ENCODE assay signal across 18 cellular contexts in the genomic region with DNA sequence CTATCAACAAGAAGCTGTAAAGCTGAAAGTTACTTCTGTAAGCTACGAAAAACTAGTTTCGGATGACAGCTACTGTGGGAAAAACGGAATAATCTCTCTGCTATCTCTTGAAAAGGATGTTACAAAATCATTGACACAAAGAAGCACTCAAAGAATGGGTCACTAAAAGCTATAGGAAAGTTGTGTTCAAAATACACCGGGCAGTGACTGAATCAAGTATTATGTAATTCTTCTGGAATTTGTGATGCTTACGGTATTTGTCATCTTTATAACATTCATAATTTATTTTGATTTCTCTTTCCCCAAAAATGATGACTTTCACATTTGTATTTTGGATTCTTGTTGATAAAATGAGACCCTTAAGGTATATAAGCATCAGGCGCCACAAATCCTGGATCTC.
DNase-seq lines count a peak whose midpoint lies in the region; FAIRE-seq and TF ChIP-seq lines count a peak whose summit lies in the region.
"Had no signal": no experiment of that assay in that cellular context is flagged by ENCODE, and none has a peak within 500 bp of the region (broad histone marks: within the 10 kb centered on the region; RNA-seq: fewer than 3 reads in every experiment).

No MANE protein-coding gene starts in this region.

- no peaks in the 10 kb centered on the region for H3K79me2 ChIP-seq in mammary epithelial cell (ENCODE audit: insufficient read depth, low read length)
- H3K79me2 ChIP-seq in keratinocyte (ENCODE audit: control insufficient read depth, insufficient read depth, low read length) = no peaks in the 10 kb centered on the region

- FAIRE-seq in keratinocyte (lab: Jason Lieb, UNC) = peak; percentile 75
- FAIRE-seq: small intestine had no signal

- TF ChIP-seq CTCF in AG04449 (IDR thresholded peaks at IDR 0.05; ENCODE audit: insufficient read depth, low read length, missing control alignments) (no peak), mammary epithelial cell (conservative IDR thresholded peaks at IDR 0.05 in 1 of 2, IDR thresholded peaks at IDR 0.05 in 1 of 2; ENCODE audit: extremely low read depth in 1 of 2, insufficient read depth in 1 of 2, low read depth in 1 of 2, low read length in 2 of 2) (no peak), keratinocyte (optimal IDR thresholded peaks at IDR 0.05 in 1 of 3, IDR thresholded peaks at IDR 0.05 in 1 of 3, conservative IDR thresholded peaks at IDR 0.05 in 1 of 3; ENCODE audit: extremely low read depth in 1 of 3, insufficient read depth in 2 of 3, low read length in 3 of 3) (no peak), GM10266 (IDR thresholded peaks at IDR 0.05; ENCODE audit: control insufficient read depth, insufficient read depth, low read depth, missing control alignments) (no peak)

- H3K4me1 ChIP-seq in mammary epithelial cell (ENCODE audit: insufficient read depth, low read length) (peaks cover 52% of the 10 kb centered on the region), keratinocyte (ENCODE audit: control insufficient read depth, extremely low read depth, insufficient read depth, low read length) (peaks cover 49% of the 10 kb centered on the region)
- H3K4me1 ChIP-seq: SJCRH30 had no signal

- H3K36me3 ChIP-seq in mammary epithelial cell (ENCODE audit: insufficient read depth, low read length) (no peaks in the 10 kb centered on the region), keratinocyte (ENCODE audit: control insufficient read depth in 2 of 2, extremely low read depth in 1 of 2, insufficient read depth in 2 of 2, low read length in 2 of 2) (no peaks in the 10 kb centered on the region)
- H3K36me3 ChIP-seq: SJCRH30, thoracic aorta had no signal

- H3K9me3 ChIP-seq in mammary epithelial cell (replicated peaks; ENCODE audit: insufficient read depth, low read length) (no peaks in the 10 kb centered on the region), keratinocyte (ENCODE audit: control insufficient read depth, low read depth, low read length) (no peaks in the 10 kb centered on the region)
- H3K9me3 ChIP-seq: SJCRH30, thoracic aorta had no signal

- H3K27ac ChIP-seq in mammary epithelial cell (ENCODE audit: insufficient read depth, low read depth, low read length) (peak overlapping the region; percentile 77), keratinocyte (ENCODE audit: control insufficient read depth, insufficient read depth, low read length) (peak overlapping the region; percentile 90)
- H3K27ac ChIP-seq: SJCRH30, thoracic aorta, VCaP had no signal

- 70% methylated on average over 6 of the region's 6 CpGs for WGBS in mammary epithelial cell (ENCODE audit: low coverage, missing lambda C conversion rate)

- H3K27me3 ChIP-seq in mammary epithelial cell (ENCODE audit: insufficient read depth, low read length) (no peaks in the 10 kb centered on the region), keratinocyte (ENCODE audit: control insufficient read depth, extremely low read depth, insufficient read depth, low read length) (no peaks in the 10 kb centered on the region)
- H3K27me3 ChIP-seq: SJCRH30 had no signal

- dilution Hi-C loops in mammary epithelial cell (cut with HindIII; ENCODE audit: low sequenced_read_pairs) (no loop called here), keratinocyte (cut with MboI; ENCODE audit: extremely low pct_ligation_motif_present, low sequenced_read_pairs) (no loop called here)

- H2AFZ ChIP-seq in mammary epithelial cell (ENCODE audit: low read depth, low read length) (no peak overlapping the region), keratinocyte (ENCODE audit: control insufficient read depth, low read length) (no peak overlapping the region)

- in situ Hi-C loops in mammary epithelial cell (cut with MboI; ENCODE audit: low sequenced_read_pairs in 2 of 2) = no loop called here

- no peak overlapping the region for H3K4me3 ChIP-seq in AG04449 (ENCODE audit: low read depth, low read length)
- H3K4me3 ChIP-seq in mammary epithelial cell (replicated peaks in 1 of 3; ENCODE audit: insufficient read depth in 1 of 3, low read depth in 2 of 3, low read length in 3 of 3) = no peak overlapping the region
- H3K4me3 ChIP-seq in keratinocyte (ENCODE audit: control insufficient read depth in 2 of 3, extremely low read depth in 1 of 3, insufficient read depth in 2 of 3, low read depth in 1 of 3, low read length in 3 of 3) = no peak overlapping the region
- H3K4me3 ChIP-seq: SJCRH30, thoracic aorta had no signal

- H4K20me1 ChIP-seq in mammary epithelial cell (ENCODE audit: insufficient read depth, low read length) (no peaks in the 10 kb centered on the region), keratinocyte (ENCODE audit: control insufficient read depth, extremely low read depth, insufficient read depth, low read length) (no peaks in the 10 kb centered on the region)

- no peaks in the 10 kb centered on the region for H3K9me1 ChIP-seq in keratinocyte (ENCODE audit: control insufficient read depth, extremely low read depth, insufficient read depth, low read length)

- POLR2A ChIA-PET in AG04449 (lab: Yijun Ruan, JAX) = interaction anchor here (1.2 to 1.9 kb wide), 2 partner anchors 46 to 112 kb away, joined by 4 to 8 read pairs; a partner anchor contains a TSS

- no peak overlapping the region for H3K4me2 ChIP-seq in mammary epithelial cell (ENCODE audit: insufficient read depth, low read depth, low read length)
- peak overlapping the region; percentile 41 for H3K4me2 ChIP-seq in keratinocyte (ENCODE audit: control insufficient read depth, extremely low read depth, insufficient read depth, low read depth, low read length)

- H3K9ac ChIP-seq in mammary epithelial cell (ENCODE audit: insufficient read depth, low read length) (no peak overlapping the region), keratinocyte (ENCODE audit: control insufficient read depth, extremely low read depth, insufficient read depth, low read length) (no peak overlapping the region)

- no TSS peak for BruUV-seq in mammary epithelial cell (replicated peaks; lab: Mats Ljungman, UMichigan)

- peak; percentile 63 for DNase-seq in AG04449 (ENCODE audit: low read depth, low spot score)
- DNase-seq in NCI-H226 = peak; percentile 43
- DNase-seq in mammary epithelial cell = peak; percentile 76
- no peak for DNase-seq in keratinocyte (ENCODE audit: low read depth, low spot score)
- no peak for DNase-seq in NCI-H446 (lab: John Stamatoyannopoulos, UW)
- DNase-seq in GM10266 (ENCODE audit: extremely low spot score) = no peak
- no peak for DNase-seq in NCI-H510A (lab: John Stamatoyannopoulos, UW)
- no peak for DNase-seq in LoVo (ENCODE audit: low spot score)
- DNase-seq: activated naive CD4-positive, alpha-beta T cell treated with anti-CD3 and anti-CD28 coated beads for 36 hours; cerebellar nuclear complex; mesendoderm; NCI-H1694; NCI-H82; nucleus accumbens; SJCRH30; small intestine had no signal

- intact Hi-C loops in mammary epithelial cell (cut with micrococcal nuclease) = loop anchor here (5.0 kb wide), 1 partner anchor 85 kb away; no protein-coding TSS in a partner anchor

- CTCF ChIA-PET in AG04449 (lab: Yijun Ruan, JAX) = interaction anchor here (1.2 kb wide), 1 partner anchor 16 kb away, joined by 3 read pairs; no protein-coding TSS in a partner anchor
- CTCF ChIA-PET in mammary epithelial cell (lab: Charles Lee; ENCODE audit: low non-redundant PET) = no interaction called here

Comparison
In these comparisons a context has a peak if more than half of its experiments do, and no peak if none do; other contexts are left out.
1. DNase-seq: peak in AG04449 (single experiment), NCI-H226 (single experiment) and mammary epithelial cell (single experiment); none in keratinocyte (single experiment), NCI-H446 (0 of 2), GM10266 (single experiment), NCI-H510A (single experiment) and LoVo (single experiment).